1 cellular context compared by ENCODE assay signal in the genomic region with DNA sequence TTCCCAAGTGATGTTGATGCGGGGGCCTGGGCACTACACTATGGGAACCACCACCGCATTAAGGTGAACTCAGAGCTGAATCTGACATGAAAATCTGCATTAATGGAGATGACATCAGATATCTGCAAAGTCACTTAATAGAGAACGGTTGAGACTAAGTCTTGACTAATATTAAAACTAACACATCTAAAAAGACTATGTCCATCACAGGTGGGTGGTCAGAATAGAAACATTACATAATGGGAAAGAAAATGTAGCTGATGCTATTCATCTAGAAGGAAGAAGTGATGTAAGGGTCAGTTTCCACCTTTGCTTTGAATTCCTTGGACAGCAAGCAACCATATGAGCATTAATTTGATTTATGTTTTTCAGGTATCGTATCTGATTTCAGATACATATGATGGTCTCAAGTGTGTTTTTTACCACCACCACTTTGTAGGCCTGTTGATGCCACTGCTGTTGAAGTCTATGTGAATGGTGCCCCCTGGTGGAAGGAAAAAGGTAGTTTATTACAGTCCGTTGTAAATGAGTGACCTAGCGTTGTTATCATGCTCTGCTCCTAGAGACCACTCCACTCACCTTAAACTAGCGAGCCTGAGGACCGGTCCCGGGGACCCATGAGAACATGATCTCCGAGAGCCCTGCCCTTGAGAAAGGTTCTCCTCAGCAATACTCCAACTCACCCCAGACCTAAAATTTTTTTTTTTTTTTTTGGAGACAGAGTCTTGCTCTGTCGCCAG.
TF ChIP-seq lines count a peak whose summit lies in the region.

No MANE protein-coding gene starts in this region.

TF ChIP-seq in liver, 16 proteins besides CTCF, POLR2A, EP300 and RAD21 (continued from another document):
- no peak for TF ChIP-seq GABPA (IDR thresholded peaks at IDR 0.05 in 1 of 2, conservative IDR thresholded peaks at IDR 0.05 in 1 of 2)
